In genomic region chr7:1537631-1538412, GRCh38 we compare ENCODE assay signal across 8 cellular contexts. TPM values are rescaled to one million over a fixed set of nuclear protein-coding genes. Genes with fewer than 3 reads are reported as not detected.
DNase-seq lines count a peak whose midpoint lies in the region; ATAC-seq, FAIRE-seq and TF ChIP-seq lines count a peak whose summit lies in the region.

No MANE protein-coding gene starts in this region.

- intact Hi-C loops in right cardiac atrium (cut with DNase I): no loop called here

- no peaks in the 10 kb centered on the region for H3K9me3 ChIP-seq in astrocyte (ENCODE audit: insufficient read depth, low read depth, low read length)
- no peaks in the 10 kb centered on the region for H3K9me3 ChIP-seq in right cardiac atrium (ENCODE audit: control insufficient read depth, low read length)
- H3K9me3 ChIP-seq in WERI-Rb-1 (ENCODE audit: severe bottlenecking): no peaks in the 10 kb centered on the region

- H3K36me3 ChIP-seq in astrocyte (ENCODE audit: insufficient read depth, low read length): no peaks in the 10 kb centered on the region
- peaks cover 18% of the 10 kb centered on the region for H3K36me3 ChIP-seq in rectal smooth muscle tissue (ENCODE audit: control insufficient read depth, insufficient read depth, low read length)
- H3K36me3 ChIP-seq in WERI-Rb-1: peaks cover 33% of the 10 kb centered on the region

- H3K79me2 ChIP-seq in astrocyte (ENCODE audit: insufficient read depth, low read length): peaks cover 79% of the 10 kb centered on the region

- no peaks in the 10 kb centered on the region for H3K27me3 Mint-ChIP-seq in stimulated activated naive CD8-positive, alpha-beta T cell treated with anti-CD3 and anti-CD28 coated beads, Interleukin-15, Interleukin-2, amounts not matched to agents 100 ng/mL and 50 ng/mL, for 24 hours
- H3K27me3 Mint-ChIP-seq in astrocyte (ENCODE audit: low read depth, unreplicated experiment): no peaks in the 10 kb centered on the region

- peaks cover 53% of the 10 kb centered on the region for H3K4me1 ChIP-seq in astrocyte (ENCODE audit: insufficient read depth, low read length)
- peaks cover 10% of the 10 kb centered on the region for H3K4me1 ChIP-seq in right cardiac atrium (ENCODE audit: control insufficient read depth, insufficient read depth, low read length)
- peaks cover 17% of the 10 kb centered on the region for H3K4me1 ChIP-seq in rectal smooth muscle tissue (ENCODE audit: control insufficient read depth, insufficient read depth, low read length)

- FAIRE-seq in astrocyte (lab: Jason Lieb, UNC): peak; percentile 76

- peak overlapping the region; percentile 100 for H3K9ac ChIP-seq in astrocyte (ENCODE audit: low read length)
- peak overlapping the region; percentile 57 for H3K9ac ChIP-seq in rectal smooth muscle tissue (ENCODE audit: low read length)

- no peak for ATAC-seq in stimulated activated naive CD8-positive, alpha-beta T cell treated with anti-CD3 and anti-CD28 coated beads, Interleukin-15, Interleukin-2, amounts not matched to agents 100 U/mL and 50 U/mL, for 24 hours
- peak; percentile 59 to 65 for ATAC-seq in right cardiac atrium

- no peak overlapping the region for H2AFZ ChIP-seq in astrocyte (ENCODE audit: low read depth, low read length)

- peaks cover 21% of the 10 kb centered on the region for H3K4me1 Mint-ChIP-seq in stimulated activated naive CD8-positive, alpha-beta T cell treated with anti-CD3 and anti-CD28 coated beads, Interleukin-15, Interleukin-2, amounts not matched to agents 100 ng/mL and 50 ng/mL, for 24 hours (ENCODE audit: low read depth)
- peaks cover 26% of the 10 kb centered on the region for H3K4me1 Mint-ChIP-seq in astrocyte (ENCODE audit: low read depth, unreplicated experiment)

- peaks cover 17% of the 10 kb centered on the region for H4K20me1 ChIP-seq in astrocyte (ENCODE audit: insufficient read depth, low read length)

- WGBS in right cardiac atrium: 12% methylated on average over 50 of the region's 50 CpGs

- peak overlapping the region; percentile 97 for H3K4me2 ChIP-seq in astrocyte (ENCODE audit: low read length)

- TF ChIP-seq CTCF in astrocyte (IDR thresholded peaks at IDR 0.05; ENCODE audit: insufficient read depth, low read depth, low read length) (no peak), WERI-Rb-1 (IDR thresholded peaks at IDR 0.05; ENCODE audit: low read depth, low read length) (no peak)

- H3K27me3 ChIP-seq in astrocyte (ENCODE audit: insufficient read depth, low read length): no peaks in the 10 kb centered on the region
- no peaks in the 10 kb centered on the region for H3K27me3 ChIP-seq in right cardiac atrium (ENCODE audit: control insufficient read depth, insufficient read depth)
- H3K27me3 ChIP-seq in rectal smooth muscle tissue (ENCODE audit: control insufficient read depth, insufficient read depth, low read length): no peaks in the 10 kb centered on the region
- no peaks in the 10 kb centered on the region for H3K27me3 ChIP-seq in WERI-Rb-1 (ENCODE audit: insufficient read depth, low read depth, severe bottlenecking)

- H3K36me3 Mint-ChIP-seq in stimulated activated naive CD8-positive, alpha-beta T cell treated with anti-CD3 and anti-CD28 coated beads, Interleukin-15, Interleukin-2, amounts not matched to agents 100 ng/mL and 50 ng/mL, for 24 hours (ENCODE audit: low read depth): peaks cover 13% of the 10 kb centered on the region
- H3K36me3 Mint-ChIP-seq in astrocyte (ENCODE audit: low read depth, unreplicated experiment): peaks cover 4% of the 10 kb centered on the region

- peak overlapping the region; percentile 60 for H3K4me3 ChIP-seq in astrocyte (ENCODE audit: insufficient read depth, low read depth, low read length)
- peak overlapping the region; percentile 34 for H3K4me3 ChIP-seq in right cardiac atrium (ENCODE audit: low read length)
- peak overlapping the region; percentile 72 for H3K4me3 ChIP-seq in rectal smooth muscle tissue (ENCODE audit: low read length)
- H3K4me3 ChIP-seq in WERI-Rb-1 (ENCODE audit: low read depth, low read length): no peak overlapping the region

- peak overlapping the region; percentile 100 for H3K27ac ChIP-seq in astrocyte (ENCODE audit: low read depth, low read length)
- H3K27ac ChIP-seq in right cardiac atrium (ENCODE audit: low read length): peak overlapping the region; percentile 98
- peak overlapping the region; percentile 99 for H3K27ac ChIP-seq in rectal smooth muscle tissue (ENCODE audit: low read depth, low read length)
- no peak overlapping the region for H3K27ac ChIP-seq in WERI-Rb-1

- H3K9me3 Mint-ChIP-seq in stimulated activated naive CD8-positive, alpha-beta T cell treated with anti-CD3 and anti-CD28 coated beads, Interleukin-15, Interleukin-2, amounts not matched to agents 100 ng/mL and 50 ng/mL, for 24 hours: no peaks in the 10 kb centered on the region
- H3K9me3 Mint-ChIP-seq in astrocyte (ENCODE audit: unreplicated experiment): no peaks in the 10 kb centered on the region

- no peak for DNase-seq in stimulated activated naive CD8-positive, alpha-beta T cell treated with anti-CD3 and anti-CD28 coated beads, Interleukin-15, Interleukin-2, amounts not matched to agents 100 U/mL and 50 U/mL, for 24 hours
- DNase-seq in astrocyte (ENCODE audit: low read depth): peak; percentile 92
- peak; percentile 92 to 98 (median 96) for DNase-seq in right cardiac atrium
- DNase-seq in WERI-Rb-1: no peak
- DNase-seq in SIG-M5 treated with dmso at 0.1 percent for 504 hours (lab: John Stamatoyannopoulos, UW; ENCODE audit: unreplicated experiment): no peak
- no peak for DNase-seq in activated effector memory CD4-positive, alpha-beta T cell treated with anti-CD3 and anti-CD28 coated beads, Interleukin-2, amount 50 U/mL, for 16 hours

- H3K27ac Mint-ChIP-seq in stimulated activated naive CD8-positive, alpha-beta T cell treated with anti-CD3 and anti-CD28 coated beads, Interleukin-15, Interleukin-2, amounts not matched to agents 100 ng/mL and 50 ng/mL, for 24 hours: peak overlapping the region; percentile 40
- H3K27ac Mint-ChIP-seq in astrocyte (ENCODE audit: unreplicated experiment): peak overlapping the region; percentile 98

- H3K4me3 Mint-ChIP-seq in stimulated activated naive CD8-positive, alpha-beta T cell treated with anti-CD3 and anti-CD28 coated beads, Interleukin-15, Interleukin-2, amounts not matched to agents 100 ng/mL and 50 ng/mL, for 24 hours: no peak overlapping the region
- H3K4me3 Mint-ChIP-seq in astrocyte (ENCODE audit: unreplicated experiment): peak overlapping the region; percentile 69

RNA-seq across cellular contexts. Expression of gene MAFK, which starts 7.3 kb away (rescaled TPM):
- total RNA-seq in astrocyte: 36.2 and 36.6 TPM in 2 replicates
- total RNA-seq in right cardiac atrium: 10 to 100 TPM; 43.6 to 69.3 (median 55.9) TPM
- polyA plus RNA-seq in right cardiac atrium: 73.8 TPM

RNA-seq across cellular contexts. Expression of gene TMEM184A, which starts 18.2 kb away (rescaled TPM):
- 1.8 and 2.1 TPM in 2 replicates for total RNA-seq in astrocyte
- total RNA-seq in right cardiac atrium: under 1 TPM in 3 of 4 donors, not detected in 1; 0.26 to 0.62 (median 0.49) TPM
- 0.38 TPM for polyA plus RNA-seq in right cardiac atrium

RNA-seq across cellular contexts. Expression of gene PSMG3, which starts 32.0 kb away (rescaled TPM):
- 30.3 and 33.6 TPM in 2 replicates for total RNA-seq in astrocyte
- 10 to 100 TPM; 11.6 to 16.2 (median 13.9) TPM for total RNA-seq in right cardiac atrium
- polyA plus RNA-seq in right cardiac atrium: 27.6 TPM

RNA-seq across cellular contexts. Expression of gene INTS1, which starts 33.6 kb away (rescaled TPM):
- 81.4 and 81.9 TPM in 2 replicates for total RNA-seq in astrocyte
- 10 to 100 TPM; 30.6 to 48.3 (median 46.3) TPM for total RNA-seq in right cardiac atrium
- polyA plus RNA-seq in right cardiac atrium: 39.0 TPM

Comparison
In these comparisons a context has a peak if more than half of its experiments do, and no peak if none do; other contexts are left out.
1. DNase-seq: peak in astrocyte (single experiment) and right cardiac atrium (3 of 3); none in stimulated activated naive CD8-positive, alpha-beta T cell treated with anti-CD3 and anti-CD28 coated beads, Interleukin-15, Interleukin-2, amounts not matched to agents 100 U/mL and 50 U/mL, for 24 hours (single experiment), WERI-Rb-1 (single experiment), SIG-M5 treated with dmso at 0.1 percent for 504 hours (single experiment) and activated effector memory CD4-positive, alpha-beta T cell treated with anti-CD3 and anti-CD28 coated beads, Interleukin-2, amount 50 U/mL, for 16 hours (single experiment).